ENCODE assay signal across 8 cellular contexts in genomic region chr14:104795468-104795780, GRCh38. TPM values are rescaled to one million over a fixed set of nuclear protein-coding genes. Genes with fewer than 3 reads are reported as not detected.
DNase-seq lines count a peak whose midpoint lies in the region; ATAC-seq and TF ChIP-seq lines count a peak whose summit lies in the region.

Gene AKT1, minus strand, starts transcription at chr14:104795748. Its CDS starts 3,105 bp downstream, at chr14:104792643.

- no peak for DNase-seq in activated CD4-positive, CD25-positive, alpha-beta regulatory T cell treated with anti-CD3 and anti-CD28 coated beads, Interleukin-2, amount 50 U/mL, for 72 hours
- DNase-seq in RWPE2 (ENCODE audit: low spot score), result no peak
- DNase-seq in esophagus squamous epithelium (lab: John Stamatoyannopoulos, UW), result no peak
- DNase-seq in neural progenitor cell (ENCODE audit: low spot score), result peak; percentile 77
- no peak for DNase-seq in foreskin melanocyte
- no peak for DNase-seq in NCI-H1092 (lab: John Stamatoyannopoulos, UW)
- DNase-seq in stimulated activated CD4-positive, alpha-beta T cell treated with anti-CD3 and anti-CD28 coated beads, Interleukin-12 subunit alpha, Interleukin-12 subunit beta, amount 100 ng/mL, for 4 hours, result no peak

- peaks cover 2% of the 10 kb centered on the region for H3K36me3 Mint-ChIP-seq in neural progenitor cell

- H3K9me3 Mint-ChIP-seq in neural progenitor cell, result peaks cover 2% of the 10 kb centered on the region

- peaks cover 36% of the 10 kb centered on the region for H3K79me2 ChIP-seq in neural progenitor cell (ENCODE audit: low read depth)

- intact Hi-C loops in esophagus squamous epithelium (cut with DNase I), result no loop called here

- peak within 1 kb of the TSS; percentile 60 for H3K9ac ChIP-seq in neural progenitor cell

- no peak within 1 kb of the TSS for H2AFZ ChIP-seq in neural progenitor cell (replicated peaks)

- peaks cover 56% of the 10 kb centered on the region for H4K20me1 ChIP-seq in neural progenitor cell (ENCODE audit: low read depth)

- TF ChIP-seq CTCF in RWPE2 (IDR thresholded peaks at IDR 0.05; ENCODE audit: poor library complexity, severe bottlenecking), result no peak
- no peak for TF ChIP-seq CTCF in esophagus squamous epithelium (IDR thresholded peaks at IDR 0.05)
- no peak for TF ChIP-seq CTCF in neural progenitor cell (IDR thresholded peaks at IDR 0.05)

- peak within 1 kb of the TSS; percentile 88 for H3K4me3 ChIP-seq in RWPE2 (ENCODE audit: severe bottlenecking)
- H3K4me3 ChIP-seq in esophagus squamous epithelium, result peak within 1 kb of the TSS; percentile 51 to 95 (median 80)
- H3K4me3 ChIP-seq in neural progenitor cell, result peak within 1 kb of the TSS; percentile 95

- no peaks in the 10 kb centered on the region for H3K9me3 ChIP-seq in RWPE2 (ENCODE audit: severe bottlenecking)
- no peaks in the 10 kb centered on the region for H3K9me3 ChIP-seq in esophagus squamous epithelium
- no peaks in the 10 kb centered on the region for H3K9me3 ChIP-seq in neural progenitor cell (ENCODE audit: low read depth)

- H3K27me3 Mint-ChIP-seq in neural progenitor cell (ENCODE audit: insufficient read depth, low read depth), result peaks cover 26% of the 10 kb centered on the region

- peak; percentile 60 to 61 for ATAC-seq in activated CD4-positive, CD25-positive, alpha-beta regulatory T cell treated with anti-CD3 and anti-CD28 coated beads, Interleukin-2, amount 50 U/mL, for 24 hours
- no peak for ATAC-seq in RWPE2 (ENCODE audit: low read depth)

- H3K4me3 Mint-ChIP-seq in neural progenitor cell, result peak within 1 kb of the TSS; percentile 95

- H3F3A ChIP-seq in neural progenitor cell (ENCODE audit: low read depth), result peaks cover 41% of the 10 kb centered on the region

- no peak for TF ChIP-seq POLR2A in esophagus squamous epithelium (IDR thresholded peaks at IDR 0.05)

- H3K36me3 ChIP-seq in RWPE2 (ENCODE audit: low read depth), result peaks cover 31% of the 10 kb centered on the region
- H3K36me3 ChIP-seq in esophagus squamous epithelium, result peaks cover 0 to 21% (median 8%) of the 10 kb centered on the region in 3 donors
- no peaks in the 10 kb centered on the region for H3K36me3 ChIP-seq in neural progenitor cell

- WGBS in esophagus squamous epithelium, 2 donors, result no CpG with 5 or more reads among the region's 62 CpGs

- H3K4me1 Mint-ChIP-seq in neural progenitor cell, result peaks cover 45% of the 10 kb centered on the region

- H3K27me3 ChIP-seq in RWPE2 (ENCODE audit: insufficient read depth, poor library complexity, severe bottlenecking) (no peaks in the 10 kb centered on the region), esophagus squamous epithelium (no peaks in the 10 kb centered on the region), neural progenitor cell (peaks cover 47% of the 10 kb centered on the region)

- H3K4me2 ChIP-seq in neural progenitor cell, result peak within 1 kb of the TSS; percentile 100

- H3K4me1 ChIP-seq in RWPE2 (ENCODE audit: insufficient read depth, poor library complexity, severe bottlenecking) (peaks cover 7% of the 10 kb centered on the region), esophagus squamous epithelium (peaks cover 44 to 86% (median 50%) of the 10 kb centered on the region in 3 donors), neural progenitor cell (peaks cover 24% of the 10 kb centered on the region)

- no peak within 1 kb of the TSS for H3K27ac Mint-ChIP-seq in neural progenitor cell

- H3K27ac ChIP-seq in RWPE2 (ENCODE audit: poor library complexity, severe bottlenecking), result peak within 1 kb of the TSS; percentile 74
- H3K27ac ChIP-seq in esophagus squamous epithelium, result peak within 1 kb of the TSS; percentile 86 to 94 (median 90)
- no peak within 1 kb of the TSS for H3K27ac ChIP-seq in neural progenitor cell

RNA-seq across cellular contexts. Expression of gene AKT1, which starts in this region (rescaled TPM):
- total RNA-seq in esophagus squamous epithelium, result 10 to 100 TPM; 66.6 to 93.7 (median 71.3) TPM
- total RNA-seq in neural progenitor cell (ENCODE audit: low replicate concordance), result 67.2 and 92.4 TPM in 2 replicates
